17 cellular contexts compared by ENCODE assay signal in genomic region chr2:11330457-11331142, GRCh38. TPM values are rescaled to one million over a fixed set of nuclear protein-coding genes. Genes with fewer than 3 reads are reported as not detected.
DNase-seq lines count a peak whose midpoint lies in the region; ATAC-seq, FAIRE-seq and TF ChIP-seq lines count a peak whose summit lies in the region.
"Had no signal": no experiment of that assay in that cellular context is flagged by ENCODE, and none has a peak within 500 bp of the region (broad histone marks: within the 10 kb centered on the region; RNA-seq: fewer than 3 reads in every experiment).

No MANE protein-coding gene starts in this region.

- TF ChIP-seq RAD21 in K562 (CRISPR knock-in tag; conservative IDR thresholded peaks at IDR 0.05 in 1 of 2, IDR thresholded peaks at IDR 0.05 in 1 of 2), result no peak

- in situ Hi-C loops in K562 (cut with MboI), result no loop called here

- H3K27me3 ChIP-seq in K562 (ENCODE audit: control insufficient read depth in 2 of 2, insufficient read depth in 2 of 2, low read length in 2 of 2), result no peaks in the 10 kb centered on the region
- H3K27me3 ChIP-seq in osteoblast (ENCODE audit: insufficient read depth, low read length), result no peaks in the 10 kb centered on the region
- H3K27me3 ChIP-seq: heart right ventricle had no signal

- H3K36me3 ChIP-seq in K562 (ENCODE audit: control insufficient read depth, insufficient read depth, low read length), result no peaks in the 10 kb centered on the region
- no peaks in the 10 kb centered on the region for H3K36me3 ChIP-seq in osteoblast (ENCODE audit: insufficient read depth, low read length)
- H3K36me3 ChIP-seq: heart right ventricle had no signal

- no peak for TF ChIP-seq POLR2A in K562 (conservative IDR thresholded peaks at IDR 0.05)

- intact Hi-C loops in K562 (cut with micrococcal nuclease), result no loop called here

- no peaks in the 10 kb centered on the region for H3K9me1 ChIP-seq in K562 (ENCODE audit: control insufficient read depth, insufficient read depth, low read length)

- 19% methylated on average over 4 of the region's 4 CpGs for WGBS in K562 (ENCODE audit: insufficient coverage, low coverage, missing lambda C conversion rate)

- H3K4me3 ChIP-seq in AG09309 (ENCODE audit: control insufficient read depth, low read depth, low read length) (peak overlapping the region; percentile 24), K562 (no peak overlapping the region), osteoblast (ENCODE audit: insufficient read depth, low read length) (no peak overlapping the region)
- H3K4me3 ChIP-seq: GM23338, PC-9 had no signal

- POLR2A ChIA-PET in K562 (lab: Yijun Ruan, JAX), result interaction anchor here (1.2 kb wide), 1 partner anchor 12 kb away, joined by 6 read pairs; no protein-coding TSS in a partner anchor

- peak; percentile 49; the same call in 2 of the 3 replicates for ATAC-seq in K562
- ATAC-seq in HG02759 (IDR thresholded peaks at IDR 0.05; ENCODE audit: unreplicated experiment), result no peak
- ATAC-seq: GM23338, WTC11 had no signal

- H3K79me2 ChIP-seq in K562 (ENCODE audit: control insufficient read depth, insufficient read depth, low read length) (peaks cover 89% of the 10 kb centered on the region), osteoblast (ENCODE audit: insufficient read depth, low read length) (peaks cover 89% of the 10 kb centered on the region)

- H3K4me2 ChIP-seq in K562 (ENCODE audit: insufficient read depth, low read length), result no peak overlapping the region
- peak overlapping the region; percentile 69 for H3K4me2 ChIP-seq in osteoblast (ENCODE audit: insufficient read depth, low read length)
- H3K4me2 ChIP-seq: GM23338, PC-9 had no signal

- H2AFZ ChIP-seq in K562 (ENCODE audit: low read depth, low read length), result no peak overlapping the region
- no peak overlapping the region for H2AFZ ChIP-seq in osteoblast (ENCODE audit: low read length)
- H2AFZ ChIP-seq: GM23338, PC-9 had no signal

- DNase-seq in AG09309 (ENCODE audit: low read depth), result no peak
- DNase-seq in Kasumi-1 (lab: John Stamatoyannopoulos, UW), result peak; percentile 18 to 26
- DNase-seq in K562 (ENCODE audit: extremely low read depth in 1 of 4, low spot score in 3 of 4), result peak in 1 of 4 experiments; percentile 47
- no peak for DNase-seq in osteoblast (ENCODE audit: insufficient read length, low spot score, missing footprints)
- no peak for DNase-seq in NCI-H2227 (lab: John Stamatoyannopoulos, UW; ENCODE audit: unreplicated experiment)
- DNase-seq in NCI-H2196 treated with DMSO at 0.1 percent for 48 hours (lab: John Stamatoyannopoulos, UW; ENCODE audit: unreplicated experiment), result no peak
- DNase-seq in NCI-H187 treated with DMSO at 0.1 percent for 48 hours (lab: John Stamatoyannopoulos, UW), result no peak
- DNase-seq: heart right ventricle; naive B cell; NCI-H510A; PC-9; stimulated activated CD4-positive, alpha-beta T cell treated with anti-CD3 and anti-CD28 coated beads, Interleukin-2, amount 100 ng/mL, for 48 hours; SW 1271 had no signal

- FAIRE-seq in K562 (lab: Jason Lieb, UNC), result no peak
- FAIRE-seq: bronchial epithelial cell had no signal

- H4K20me1 ChIP-seq in K562 (replicated peaks; ENCODE audit: control insufficient read depth, insufficient read depth, low read length), result peaks cover 13% of the 10 kb centered on the region
- peaks cover 47% of the 10 kb centered on the region for H4K20me1 ChIP-seq in osteoblast (ENCODE audit: insufficient read depth, low read length)

- no peak for TF ChIP-seq EP300 in K562 (IDR thresholded peaks at IDR 0.05; ENCODE audit: low read length)

- H3K27ac ChIP-seq in K562 (ENCODE audit: extremely low read depth, low read depth, low read length) (peak overlapping the region; percentile 5; the same call in 1 of the 3 replicates), osteoblast (ENCODE audit: low read depth, low read length) (peak overlapping the region; percentile 59)
- H3K27ac ChIP-seq: PC-9 had no signal

- H3K4me1 ChIP-seq in K562 (replicated peaks in 1 of 2; ENCODE audit: control insufficient read depth in 2 of 2, insufficient read depth in 2 of 2, low read length in 2 of 2) (peaks cover 0 to 13% of the 10 kb centered on the region in 2 experiments; a peak in 2 of 5 replicates), osteoblast (ENCODE audit: insufficient read depth, low read length) (peaks cover 17% of the 10 kb centered on the region)

- no TSS peak for BruUV-seq in K562 (replicated peaks; lab: Mats Ljungman, UMichigan)

- CTCF ChIA-PET in K562 (lab: Yijun Ruan, JAX; ENCODE audit: low intra/inter-chr PET ratio), result no interaction called here

- peak overlapping the region in 1 of 2 experiments; percentile 13; a peak in 1 of 4 replicates for H3K9ac ChIP-seq in K562 (ENCODE audit: insufficient read depth in 1 of 2, low read depth in 2 of 2, low read length in 2 of 2)

- H3K9me3 ChIP-seq in K562 (replicated peaks; ENCODE audit: control insufficient read depth, insufficient read depth, low read depth, low read length) (no peaks in the 10 kb centered on the region), osteoblast (ENCODE audit: low read depth, low read length) (no peaks in the 10 kb centered on the region)

- no peak for TF ChIP-seq CTCF in AG09309 (IDR thresholded peaks at IDR 0.05; ENCODE audit: control insufficient read depth, insufficient read depth, low read depth, low read length, missing control alignments)
- TF ChIP-seq CTCF in K562 (IDR thresholded peaks at IDR 0.05 in 2 of 3, conservative IDR thresholded peaks at IDR 0.05 in 1 of 3; ENCODE audit: insufficient read depth in 2 of 3, low read depth in 1 of 3, low read length in 3 of 3), result no peak
- no peak for TF ChIP-seq CTCF in osteoblast (IDR thresholded peaks at IDR 0.05; ENCODE audit: extremely low read depth, low read depth, low read length)

TF ChIP-seq in K562, 482 proteins besides CTCF, POLR2A, EP300 and RAD21:
- TF ChIP-seq PCBP1 (IDR thresholded peaks at IDR 0.05; ENCODE audit: low read depth, low read length, poor library complexity, severe bottlenecking), result peak; percentile 67
- TF ChIP-seq TAF15 (IDR thresholded peaks at IDR 0.05; ENCODE audit: low read depth, low read length), result no peak
- TF ChIP-seq ZFP91 (CRISPR knock-in tag; IDR thresholded peaks at IDR 0.05), result no peak
- peak; percentile 92 for TF ChIP-seq ZNF263 (CRISPR knock-in tag; IDR thresholded peaks at IDR 0.05; ENCODE audit: borderline replicate concordance)
- no peak for TF ChIP-seq ZNF561 (CRISPR knock-in tag; conservative IDR thresholded peaks at IDR 0.05)
- TF ChIP-seq ATF1 (CRISPR knock-in tag; IDR thresholded peaks at IDR 0.05), result no peak
- no peak for TF ChIP-seq ATF1 (tag; IDR thresholded peaks at IDR 0.05)
- no peak for TF ChIP-seq NR2F6 (CRISPR knock-in tag; IDR thresholded peaks at IDR 0.05)
- peak; percentile 91 for TF ChIP-seq PCBP2 (IDR thresholded peaks at IDR 0.05; ENCODE audit: low read depth, low read length, poor library complexity, severe bottlenecking)
- peak; percentile 40 for TF ChIP-seq HNRNPK (IDR thresholded peaks at IDR 0.05; ENCODE audit: low read depth, low read length, poor library complexity, severe bottlenecking)
- TF ChIP-seq TCF7 (IDR thresholded peaks at IDR 0.05; ENCODE audit: borderline replicate concordance), result no peak
- peak; percentile 33; the same call in 1 of the 2 replicates for TF ChIP-seq VEZF1 (CRISPR knock-in tag; IDR thresholded peaks at IDR 0.05)
TF ChIP-seq in K562: peak in this region for 5.

RNA-seq across cellular contexts. Expression of gene ROCK2, which starts 13.8 kb away (rescaled TPM):
- 16.6 and 83.8 TPM in 2 replicates for total RNA-seq in K562 (2011; cell fraction: chromatin; rRNA removed; ENCODE audit: low replicate concordance)
- total RNA-seq in K562 (2011; cell fraction: nucleolus; rRNA removed), result 4.2 and 6.4 TPM in 2 replicates
- total RNA-seq in K562 (2011; cell fraction: nucleoplasm; rRNA removed), result 16.1 and 32.0 TPM in 2 replicates
- total RNA-seq in K562 (2014; rRNA removed) (14.3 and 15.0 TPM in 2 replicates), K562 (2014; rRNA removed; fragmentation: Illumina TruSeq; extraction: Trizol) (28.4 and 35.3 TPM in 2 replicates), K562 (2015; rRNA removed; fragmentation: Illumina TruSeq; extraction: Trizol) (28.1 and 30.6 TPM in 2 replicates), K562 (2021) (21.2 and 22.1 TPM in 2 replicates), osteoblast (55.1 and 59.7 TPM in 2 replicates)
- polyA plus RNA-seq in K562 (2011; rRNA removed) (6.8 and 10.6 TPM in 2 replicates), K562 (2014; fragmentation: Illumina TruSeq; extraction: Trizol) (13.4 and 16.5 TPM in 2 replicates), K562 (2014; fragmentation: Nextera tagmentation; extraction: Ambion mirVana) (1 to 10 TPM; 4.9 to 6.0 TPM), K562 (2014; rRNA removed) (10.6 and 10.7 TPM in 2 replicates)
- polyA plus RNA-seq in K562 (2011; cell fraction: cytosol; rRNA removed), result 1.6 and 3.5 TPM in 2 replicates
- polyA plus RNA-seq in K562 (2011; cell fraction: nucleus; rRNA removed), result 4.2 and 5.4 TPM in 2 replicates
- polyA plus RNA-seq in K562 (2012), result 10.8 and 12.3 TPM in 2 replicates
- 47.6 and 51.9 TPM in 2 replicates for polyA minus RNA-seq in K562 (2011; rRNA and poly(A)+ RNA removed)
- 13.8 and 19.1 TPM in 2 replicates for polyA minus RNA-seq in K562 (2011; cell fraction: cytosol; rRNA and poly(A)+ RNA removed)
- 13.7 and 34.7 TPM in 2 replicates for polyA minus RNA-seq in K562 (2011; cell fraction: nucleus; rRNA and poly(A)+ RNA removed)

Comparison
In these comparisons a context has a peak if more than half of its experiments do, and no peak if none do; other contexts are left out.
1. DNase-seq: peak in Kasumi-1 (2 of 2); none in AG09309 (single experiment), osteoblast (single experiment), NCI-H2227 (single experiment), NCI-H2196 treated with DMSO at 0.1 percent for 48 hours (single experiment) and NCI-H187 treated with DMSO at 0.1 percent for 48 hours (single experiment).